Comparison of ENCODE assay signal across 11 cellular contexts in genomic region chr20:14902432-14903089, GRCh38.
DNase-seq lines count a peak whose midpoint lies in the region; ATAC-seq, FAIRE-seq and TF ChIP-seq lines count a peak whose summit lies in the region.
"Had no signal": no experiment of that assay in that cellular context is flagged by ENCODE, and none has a peak within 500 bp of the region (broad histone marks: within the 10 kb centered on the region; RNA-seq: fewer than 3 reads in every experiment).

No MANE protein-coding gene starts in this region.

- ATAC-seq in HG02610 (IDR thresholded peaks at IDR 0.05; ENCODE audit: unreplicated experiment) = peak; percentile 91
- ATAC-seq in HG03432 (IDR thresholded peaks at IDR 0.05; ENCODE audit: unreplicated experiment) = peak; percentile 98
- ATAC-seq in stimulated activated memory B cell treated with anti-CD40 and anti-IgM and Interleukin-4, amounts not matched to agents 10 μg/mL and 1 μg/mL and 100 μg/mL, for 72 hours = peak; percentile 71
- no peak for ATAC-seq in SK-N-SH treated with all-trans-retinoic acid at 6 μM for 48 hours
- ATAC-seq: heart left ventricle had no signal

- DNase-seq in GM19239 (ENCODE audit: insufficient read length, low spot score) (peak; percentile 29), OCI-M2 (lab: John Stamatoyannopoulos, UW; ENCODE audit: unreplicated experiment) (no peak), T-helper 1 cell (no peak)
- DNase-seq: activated naive CD4-positive, alpha-beta T cell treated with anti-CD3 and anti-CD28 coated beads, Interleukin-2, amount 10 ng/mL, durations not matched to agents 7 days and 5 days; DMS79; heart left ventricle; sigmoid colon had no signal

- H3K9me3 Mint-ChIP-seq in stimulated activated memory B cell treated with anti-CD40 and anti-IgM and Interleukin-4, amounts not matched to agents 10 μg/mL and 1 μg/mL and 100 μg/mL, for 72 hours = peaks cover 2% of the 10 kb centered on the region

- no peaks in the 10 kb centered on the region for H3K4me1 Mint-ChIP-seq in stimulated activated memory B cell treated with anti-CD40 and anti-IgM and Interleukin-4, amounts not matched to agents 10 μg/mL and 1 μg/mL and 100 μg/mL, for 72 hours
- H3K4me1 Mint-ChIP-seq: activated naive CD4-positive, alpha-beta T cell treated with anti-CD3 and anti-CD28 coated beads, Interleukin-2, amount 10 ng/mL, durations not matched to agents 7 days and 5 days had no signal

- no peak overlapping the region for H3K27ac Mint-ChIP-seq in stimulated activated memory B cell treated with anti-CD40 and anti-IgM and Interleukin-4, amounts not matched to agents 10 μg/mL and 1 μg/mL and 100 μg/mL, for 72 hours
- H3K27ac Mint-ChIP-seq: activated naive CD4-positive, alpha-beta T cell treated with anti-CD3 and anti-CD28 coated beads, Interleukin-2, amount 10 ng/mL, durations not matched to agents 7 days and 5 days had no signal

- peak; percentile 89 for FAIRE-seq in GM19239 (lab: Jason Lieb, UNC)

- H3K27me3 Mint-ChIP-seq in stimulated activated memory B cell treated with anti-CD40 and anti-IgM and Interleukin-4, amounts not matched to agents 10 μg/mL and 1 μg/mL and 100 μg/mL, for 72 hours = no peaks in the 10 kb centered on the region
- H3K27me3 Mint-ChIP-seq: activated naive CD4-positive, alpha-beta T cell treated with anti-CD3 and anti-CD28 coated beads, Interleukin-2, amount 10 ng/mL, durations not matched to agents 7 days and 5 days had no signal

- no peaks in the 10 kb centered on the region for H3K36me3 Mint-ChIP-seq in stimulated activated memory B cell treated with anti-CD40 and anti-IgM and Interleukin-4, amounts not matched to agents 10 μg/mL and 1 μg/mL and 100 μg/mL, for 72 hours
- H3K36me3 Mint-ChIP-seq: activated naive CD4-positive, alpha-beta T cell treated with anti-CD3 and anti-CD28 coated beads, Interleukin-2, amount 10 ng/mL, durations not matched to agents 7 days and 5 days had no signal

- H3K4me3 Mint-ChIP-seq in stimulated activated memory B cell treated with anti-CD40 and anti-IgM and Interleukin-4, amounts not matched to agents 10 μg/mL and 1 μg/mL and 100 μg/mL, for 72 hours = no peak overlapping the region
- H3K4me3 Mint-ChIP-seq: activated naive CD4-positive, alpha-beta T cell treated with anti-CD3 and anti-CD28 coated beads, Interleukin-2, amount 10 ng/mL, durations not matched to agents 7 days and 5 days had no signal

TF ChIP-seq in SK-N-SH treated with all-trans-retinoic acid at 6 μM for 48 hours, 23 proteins besides CTCF, POLR2A, EP300 and RAD21:
- no peak for TF ChIP-seq ZFP30 (CRISPR knock-in tag; IDR thresholded peaks at IDR 0.05)
- no peak for TF ChIP-seq TOX (CRISPR knock-in tag; IDR thresholded peaks at IDR 0.05; ENCODE audit: borderline replicate concordance)
- TF ChIP-seq TSHZ2 (CRISPR knock-in tag; IDR thresholded peaks at IDR 0.05) = no peak
- TF ChIP-seq POU6F1 (CRISPR knock-in tag; IDR thresholded peaks at IDR 0.05; ENCODE audit: borderline replicate concordance, low read depth) = no peak
- no peak for TF ChIP-seq CSDC2 (CRISPR knock-in tag; IDR thresholded peaks at IDR 0.05)
- TF ChIP-seq GLIS3 (CRISPR knock-in tag; IDR thresholded peaks at IDR 0.05) = no peak
- no peak for TF ChIP-seq TCF4 (CRISPR knock-in tag; IDR thresholded peaks at IDR 0.05; ENCODE audit: borderline replicate concordance)
